ENCODE assay signal across 31 cellular contexts in genomic region chr1:119440908-119441307, GRCh38. TPM values are rescaled to one million over a fixed set of nuclear protein-coding genes. Genes with fewer than 3 reads are reported as not detected.
"Had no signal": no experiment of that assay in that cellular context is flagged by ENCODE, and none has a peak within 500 bp of the region (broad histone marks: within the 10 kb centered on the region; RNA-seq: fewer than 3 reads in every experiment).

No MANE protein-coding gene starts in this region.

- ATAC-seq: esophagus mucosa; heart left ventricle; left colon; left ventricle myocardium superior; naive thymus-derived CD4-positive, alpha-beta T cell; sciatic nerve; stimulated activated naive B cell treated with anti-CD40 and anti-IgM and Interleukin-4, amounts not matched to agents 10 μg/mL and 1 μg/mL and 100 μg/mL, for 72 hours; stimulated activated naive CD8-positive, alpha-beta T cell treated with anti-CD3 and anti-CD28 coated beads, Interleukin-15, amount 100 ng/mL, for 72 hours; upper lobe of right lung had no signal

- H3K4me1 ChIP-seq: colonic mucosa, heart left ventricle, testis, tibial nerve, upper lobe of right lung, vagina had no signal

- FAIRE-seq: frontal cortex had no signal

- H3K27me3 ChIP-seq: colonic mucosa, testis, tibial nerve, upper lobe of right lung, vagina had no signal

- H3K27ac ChIP-seq: colonic mucosa, heart left ventricle, testis, tibial nerve, upper lobe of right lung, vagina had no signal

- H3K9me3 ChIP-seq: colonic mucosa, heart left ventricle, testis, tibial nerve, upper lobe of right lung, vagina had no signal

- H3K4me3 ChIP-seq: colonic mucosa, heart left ventricle, lung, testis, tibial nerve, upper lobe of right lung, vagina had no signal

- H3K36me3 ChIP-seq: colonic mucosa, heart left ventricle, tibial nerve, upper lobe of right lung, vagina had no signal

- DNase-seq: colonic mucosa; effector CD4-positive, alpha-beta T cell; heart left ventricle; hypothalamus; left colon; left ventricle myocardium superior; naive thymus-derived CD4-positive, alpha-beta T cell; nephron progenitor cell; posterior cingulate gyrus; stimulated activated CD4-positive, alpha-beta T cell treated with anti-CD3 and anti-CD28 coated beads, Interleukin-2, amount 100 ng/mL, for 24 hours; stimulated activated CD4-positive, alpha-beta T cell treated with anti-CD3 and anti-CD28 coated beads, Interleukin-4, amount 100 ng/mL, for 4 hours; stimulated activated naive B cell treated with anti-CD40 and anti-IgM and Interleukin-4, amounts not matched to agents 10 μg/mL and 1 μg/mL and 100 μg/mL, for 72 hours; stimulated activated naive CD8-positive, alpha-beta T cell treated with anti-CD3 and anti-CD28 coated beads, Interleukin-15, amount 100 ng/mL, for 72 hours; testis; upper lobe of right lung had no signal

RNA-seq across cellular contexts. Expression of gene HSD3B2, which starts 26.0 kb away (rescaled TPM):
- total RNA-seq: dermis microvascular lymphatic vessel endothelial cell; fibroblast of lung; frontal cortex; glomerular endothelial cell; heart left ventricle; kidney epithelial cell; left ventricle myocardium superior; mesenteric fat pad; mononuclear cell; naive thymus-derived CD4-positive, alpha-beta T cell; osteocyte; pulmonary artery endothelial cell; sciatic nerve; skeletal muscle tissue; subcutaneous adipose tissue; upper lobe of right lung had no signal
- polyA plus RNA-seq: fibroblast of lung; heart left ventricle; naive thymus-derived CD4-positive, alpha-beta T cell had no signal
